26 cellular contexts compared by ENCODE assay signal in genomic region chr11:70292863-70293262, GRCh38.
"Had no signal": no experiment of that assay in that cellular context is flagged by ENCODE, and none has a peak within 500 bp of the region (broad histone marks: within the 10 kb centered on the region; RNA-seq: fewer than 3 reads in every experiment).

No MANE protein-coding gene starts in this region.

- H3K27me3 ChIP-seq: brain microvascular endothelial cell, esophagus squamous epithelium, left lung, pancreas, tibial nerve had no signal

- H3K27ac ChIP-seq: brain microvascular endothelial cell, epithelial cell of prostate, esophagus squamous epithelium, left lung, pancreas, prostate gland, tibial nerve had no signal

- ATAC-seq: activated CD4-positive, CD25-positive, alpha-beta regulatory T cell treated with anti-CD3 and anti-CD28 coated beads, Interleukin-2, amount 50 U/mL, for 24 hours; activated T-helper 17 cell treated with anti-CD3 and anti-CD28 coated beads, Interleukin-2, amount 50 U/mL, for 72 hours; left lung; pancreas had no signal

- FAIRE-seq: astrocyte, pancreas had no signal

- H3K9me3 ChIP-seq: esophagus squamous epithelium, left lung, pancreas, prostate gland, tibial nerve had no signal

- DNase-seq: activated CD4-positive, alpha-beta memory T cell treated with anti-CD3 and anti-CD28 coated beads for 36 hours; activated CD4-positive, alpha-beta T cell treated with anti-CD3 and anti-CD28 coated beads, Interleukin-2, amount 10 ng/mL, durations not matched to agents 24 days and 14 days; activated CD8-positive, alpha-beta memory T cell treated with anti-CD3 and anti-CD28 coated beads, Interleukin-2, amount 50 U/mL, for 4 hours; activated gamma-delta T cell treated with Interleukin-2 at 50 U/mL for 16 hours; activated naive CD4-positive, alpha-beta T cell treated with anti-CD3 and anti-CD28 coated beads, Interleukin-2, amount 50 U/mL, for 16 hours; activated T-cell treated with anti-CD3 and anti-CD28 coated beads, Interleukin-2, amount 50 U/mL, for 1 hour; amniotic stem cell; brain microvascular endothelial cell; endodermal cell; esophagus squamous epithelium; foreskin melanocyte; kidney glomerular epithelial cell; left lung; naive B cell; nephron progenitor cell; pancreas; stimulated activated CD4-positive, alpha-beta T cell treated with anti-CD3 and anti-CD28 coated beads, Interleukin-15, amount 100 ng/mL, for 24 hours; stimulated activated CD4-positive, alpha-beta T cell treated with anti-CD3 and anti-CD28 coated beads, Interleukin-2, amount 100 ng/mL, for 24 hours; stimulated activated naive CD4-positive, alpha-beta T cell; T-helper 1 cell had no signal

- H3K4me3 ChIP-seq: esophagus squamous epithelium, left lung, pancreas, prostate gland, tibial nerve had no signal

- H3K36me3 ChIP-seq: pancreas, prostate gland had no signal

- H3K4me1 ChIP-seq: pancreas, prostate gland had no signal
